Comparison of ENCODE assay signal across 9 cellular contexts in genomic region chr2:159895258-159896209, GRCh38. TPM values are rescaled to one million over a fixed set of nuclear protein-coding genes. Genes with fewer than 3 reads are reported as not detected.
A peak's percentile ranks its signal among the peaks of the same experiment; 100 is the strongest.
DNase-seq lines count a peak whose midpoint lies in the region; ATAC-seq and TF ChIP-seq lines count a peak whose summit lies in the region.
"Had no signal": no experiment of that assay in that cellular context is flagged by ENCODE, and none has a peak within 500 bp of the region (broad histone marks: within the 10 kb centered on the region; RNA-seq: fewer than 3 reads in every experiment).

No MANE protein-coding gene starts in this region.

- no peaks in the 10 kb centered on the region for H3K9me3 ChIP-seq in esophagus squamous epithelium

- TF ChIP-seq POLR2A in esophagus squamous epithelium (IDR thresholded peaks at IDR 0.05), result no peak

- POLR2A ChIA-PET in AG04449 (lab: Yijun Ruan, JAX), result no interaction called here
- POLR2A ChIA-PET in HEK293T (lab: Yijun Ruan, JAX), result interaction anchor here (0.9 kb wide), 1 partner anchor 26 kb away, joined by 3 read pairs; no protein-coding TSS in a partner anchor

- H3K27me3 ChIP-seq in esophagus squamous epithelium, result no peaks in the 10 kb centered on the region

- H3K4me3 ChIP-seq in AG04449 (ENCODE audit: low read depth, low read length), result no peak overlapping the region
- no peak overlapping the region for H3K4me3 ChIP-seq in esophagus squamous epithelium

- TF ChIP-seq CTCF in AG04449 (IDR thresholded peaks at IDR 0.05; ENCODE audit: insufficient read depth, low read length, missing control alignments) (no peak), esophagus squamous epithelium (IDR thresholded peaks at IDR 0.05) (no peak)

- in situ Hi-C loops in SK-MEL-5 (cut with HindIII; ENCODE audit: low pct_unique_long_range_greater_than_20kb, low sequenced_read_pairs), result no loop called here

- no peaks in the 10 kb centered on the region for H3K36me3 ChIP-seq in esophagus squamous epithelium

- 62 to 67% methylated on average over 5 of the region's 5 CpGs for WGBS in esophagus squamous epithelium, 2 donors

- DNase-seq in AG04449 (ENCODE audit: low read depth, low spot score), result peak; percentile 5
- peak; percentile 36 for DNase-seq in SK-MEL-5 (ENCODE audit: low read depth, low spot score)
- no peak for DNase-seq in NOMO-1 (lab: John Stamatoyannopoulos, UW; ENCODE audit: unreplicated experiment in 2 of 2)
- no peak for DNase-seq in esophagus squamous epithelium (lab: John Stamatoyannopoulos, UW)
- no peak for DNase-seq in activated CD4-positive, alpha-beta T cell treated with anti-CD3 and anti-CD28 coated beads, Interleukin-2, amount 50 U/mL, for 4 hours
- DNase-seq in HEK293T (ENCODE audit: extremely low spot score), result no peak
- DNase-seq: NCI-H226 had no signal

- ATAC-seq in GM18517 (IDR thresholded peaks at IDR 0.05; ENCODE audit: unreplicated experiment) (peak; percentile 58), HG02759 (IDR thresholded peaks at IDR 0.05; ENCODE audit: unreplicated experiment) (peak; percentile 63)

- no peak overlapping the region for H3K27ac ChIP-seq in esophagus squamous epithelium

- CTCF ChIA-PET in AG04449 (lab: Yijun Ruan, JAX), result no interaction called here
- CTCF ChIA-PET in HEK293T (lab: Yijun Ruan, JAX), result no interaction called here

- intact Hi-C loops in esophagus squamous epithelium (cut with DNase I), result no loop called here

- no peaks in the 10 kb centered on the region for H3K4me1 ChIP-seq in esophagus squamous epithelium

TF ChIP-seq in HEK293T, 16 proteins besides CTCF, POLR2A, EP300 and RAD21:
- TF ChIP-seq SP1 (IDR thresholded peaks at IDR 0.05), result no peak
- no peak for TF ChIP-seq LEF1 (IDR thresholded peaks at IDR 0.05; ENCODE audit: borderline replicate concordance)
- TF ChIP-seq TARDBP (IDR thresholded peaks at IDR 0.05), result no peak
- no peak for TF ChIP-seq BHLHE40 (IDR thresholded peaks at IDR 0.05; ENCODE audit: borderline replicate concordance)
- no peak for TF ChIP-seq ZNF384 (IDR thresholded peaks at IDR 0.05)
- TF ChIP-seq CTBP1 (IDR thresholded peaks at IDR 0.05; ENCODE audit: borderline replicate concordance), result no peak
- TF ChIP-seq L3MBTL2 (conservative IDR thresholded peaks at IDR 0.05), result no peak
- TF ChIP-seq ARNT (IDR thresholded peaks at IDR 0.05), result no peak
- no peak for TF ChIP-seq HDGF (IDR thresholded peaks at IDR 0.05; ENCODE audit: borderline replicate concordance)
- no peak for TF ChIP-seq FOXK2 (IDR thresholded peaks at IDR 0.05)
- TF ChIP-seq FOXA1 (IDR thresholded peaks at IDR 0.05), result no peak
- no peak for TF ChIP-seq NFRKB (IDR thresholded peaks at IDR 0.05)
- no peak for TF ChIP-seq SUZ12 (IDR thresholded peaks at IDR 0.05)
- TF ChIP-seq ELF4 (IDR thresholded peaks at IDR 0.05), result no peak
- no peak for TF ChIP-seq PKNOX1 (IDR thresholded peaks at IDR 0.05)
- no peak for TF ChIP-seq FOXM1 (IDR thresholded peaks at IDR 0.05; ENCODE audit: borderline replicate concordance)

RNA-seq across cellular contexts. Expression of gene LY75, which starts 9.0 kb away (rescaled TPM):
- not detected in 2 replicates for total RNA-seq in SK-MEL-5 (2014; rRNA removed; shearing (Covaris generic))
- 0.15 TPM in 1 of 2 replicates, not detected in the other for polyA plus RNA-seq in SK-MEL-5 (2015; cell fraction: cytosol; rRNA removed)
- 0.07 TPM in 1 of 2 replicates, not detected in the other for polyA plus RNA-seq in SK-MEL-5 (2015; cell fraction: nucleus; rRNA removed)
- 10 to 100 TPM in 1 of 4 donors, 1 to 10 TPM in 3; 2.1 to 11.8 (median 5.7) TPM for total RNA-seq in esophagus squamous epithelium

Comparison
In these comparisons a context has a peak if more than half of its experiments do, and no peak if none do; other contexts are left out.
1. DNase-seq: peak in AG04449 (single experiment) and SK-MEL-5 (single experiment); none in NOMO-1 (0 of 2), esophagus squamous epithelium (single experiment), activated CD4-positive, alpha-beta T cell treated with anti-CD3 and anti-CD28 coated beads, Interleukin-2, amount 50 U/mL, for 4 hours (0 of 2) and HEK293T (single experiment).